In the genomic region with DNA sequence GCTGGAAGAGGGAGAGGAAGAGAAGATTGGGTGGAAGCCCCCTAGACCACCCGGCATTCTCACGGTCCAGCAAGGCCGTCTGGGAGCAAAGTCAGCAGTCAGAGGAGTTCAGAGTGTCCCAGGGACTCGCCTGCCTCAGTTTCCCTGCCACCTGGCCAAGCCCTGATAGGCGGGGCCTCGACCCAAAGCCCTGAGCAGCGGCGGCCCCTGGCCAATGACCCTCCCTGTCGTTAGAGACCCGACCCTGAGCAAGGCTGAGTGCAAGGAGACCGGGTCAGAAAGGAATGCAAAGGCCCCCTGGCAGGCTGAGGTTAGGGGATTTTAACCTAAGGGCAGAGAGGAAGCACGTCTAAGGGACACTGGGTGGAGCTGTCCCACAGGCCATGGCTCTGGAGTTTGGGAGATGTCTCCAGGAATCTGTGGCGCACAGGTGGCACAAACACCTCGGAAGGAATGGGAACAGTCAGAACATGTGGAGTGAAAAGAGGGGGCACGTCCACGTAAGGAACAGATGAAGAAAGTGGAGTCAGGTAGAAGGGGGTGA, we compare ENCODE assay signal across 16 cellular contexts.
DNase-seq lines count a peak whose midpoint lies in the region; ATAC-seq and TF ChIP-seq lines count a peak whose summit lies in the region.
"Had no signal": no experiment of that assay in that cellular context is flagged by ENCODE, and none has a peak within 500 bp of the region (broad histone marks: within the 10 kb centered on the region; RNA-seq: fewer than 3 reads in every experiment).

No MANE protein-coding gene starts in this region.

- TF ChIP-seq CTCF in BE2C (IDR thresholded peaks at IDR 0.05; ENCODE audit: low read depth, low read length) = 0 out of 2 replicates have a peak, but pooled peaks have one; percentile 6
- peak; percentile 46 to 68 for TF ChIP-seq CTCF in GM23338 (conservative IDR thresholded peaks at IDR 0.05; ENCODE audit: low read depth in 2 of 2)
- no peak for TF ChIP-seq CTCF in WTC11 (IDR thresholded peaks at IDR 0.05)

- H3K4me2 ChIP-seq in GM23338 (no peak overlapping the region), Karpas-422 (ENCODE audit: low read depth, low read length, poor library complexity, severe bottlenecking) (no peak overlapping the region)

- H3K27me3 Mint-ChIP-seq in GM23338 (ENCODE audit: insufficient read depth, low read depth, poor library complexity) (peaks cover 4% of the 10 kb centered on the region), WTC11 (ENCODE audit: low read depth) (peaks cover 14% of the 10 kb centered on the region)

- H3K9me2 ChIP-seq in GM23338 (ENCODE audit: insufficient read depth) (no peaks in the 10 kb centered on the region), Karpas-422 (replicated peaks; ENCODE audit: insufficient read depth, low read length) (no peaks in the 10 kb centered on the region)

- H3K27ac ChIP-seq in GM23338 (ENCODE audit: low read depth) = no peak overlapping the region
- no peak overlapping the region for H3K27ac ChIP-seq in Karpas-422 (ENCODE audit: low read length)

- POLR2A ChIA-PET in WTC11 (lab: Charles Lee) = no interaction called here

- CTCF ChIA-PET in WTC11 (lab: Charles Lee) = interaction anchor here (1.5 to 1.6 kb wide), 3 partner anchors 32 to 91 kb away, joined by 4 to 5 read pairs (median 5); no protein-coding TSS in a partner anchor

- H3K27ac Mint-ChIP-seq in GM23338 = peak overlapping the region; percentile 16; the same call in 1 of the 2 replicates
- no peak overlapping the region for H3K27ac Mint-ChIP-seq in WTC11
- H3K27ac Mint-ChIP-seq: CD8-positive, alpha-beta T cell had no signal

- H4K20me1 ChIP-seq in GM23338 (replicated peaks; ENCODE audit: insufficient read depth) (no peaks in the 10 kb centered on the region), Karpas-422 (ENCODE audit: insufficient read depth, low read depth, low read length) (no peaks in the 10 kb centered on the region)

- H3K4me1 Mint-ChIP-seq in GM23338 = peaks cover 17% of the 10 kb centered on the region
- H3K4me1 Mint-ChIP-seq in WTC11 = peaks cover 10% of the 10 kb centered on the region

- H3K27me3 ChIP-seq in BE2C (no peaks in the 10 kb centered on the region; the same call in 1 of the 2 replicates), GM23338 (ENCODE audit: insufficient read depth) (no peaks in the 10 kb centered on the region), Karpas-422 (ENCODE audit: low read length) (0 out of 2 replicates have a peak, but pooled peaks cover 3% of the 10 kb centered on the region)

- no peaks in the 10 kb centered on the region for H3F3A ChIP-seq in GM23338 (replicated peaks; ENCODE audit: low read depth)

- H3K36me3 Mint-ChIP-seq in GM23338 (ENCODE audit: low read depth) (no peaks in the 10 kb centered on the region), WTC11 (no peaks in the 10 kb centered on the region)
- H3K36me3 Mint-ChIP-seq: CD8-positive, alpha-beta T cell had no signal

- DNase-seq in BE2C (no peak), GM23338 (ENCODE audit: low spot score) (peak; percentile 67), WTC11 (ENCODE audit: low spot score) (peak; percentile 53), iPS-NIHi7 (ENCODE audit: extremely low spot score) (peak; percentile 71), Karpas-422 (no peak)
- no peak for DNase-seq in effector CD8-positive, alpha-beta T cell (lab: John Stamatoyannopoulos, UW)
- DNase-seq: ACHN; CD8-positive, alpha-beta T cell; EL; NCI-H1105 treated with DMSO at 0.1 percent for 48 hours; NCI-H187 treated with DMSO at 0.1 percent for 48 hours; NK-92 treated with Interleukin-12 subunit alpha and Interleukin-12 subunit beta, amount 100 ng/mL, for 24 hours; PC-3 had no signal

- no peaks in the 10 kb centered on the region for H3K9me3 ChIP-seq in BE2C
- H3K9me3 ChIP-seq in Karpas-422 (ENCODE audit: low read length) = no peaks in the 10 kb centered on the region

- H3K36me3 ChIP-seq in BE2C (no peaks in the 10 kb centered on the region), GM23338 (ENCODE audit: insufficient read depth) (no peaks in the 10 kb centered on the region), Karpas-422 (ENCODE audit: insufficient read depth, low read length) (no peaks in the 10 kb centered on the region)

- no peaks in the 10 kb centered on the region for H3K9me3 Mint-ChIP-seq in GM23338
- no peaks in the 10 kb centered on the region for H3K9me3 Mint-ChIP-seq in WTC11
- H3K9me3 Mint-ChIP-seq: CD8-positive, alpha-beta T cell had no signal

- peak; percentile 96 for ATAC-seq in GM23338
- peak; percentile 89 for ATAC-seq in WTC11
- ATAC-seq in HG03432 (IDR thresholded peaks at IDR 0.05; ENCODE audit: unreplicated experiment) = no peak
- ATAC-seq: CD8-positive, alpha-beta T cell; HepG2; PC-3; SK-N-SH treated with all-trans-retinoic acid at 6 μM for 48 hours had no signal

- no peak overlapping the region for H3K9ac ChIP-seq in Karpas-422 (ENCODE audit: low read length)

- H3K4me1 ChIP-seq in BE2C = no peaks in the 10 kb centered on the region
- peaks cover 11% of the 10 kb centered on the region for H3K4me1 ChIP-seq in GM23338 (ENCODE audit: insufficient read depth)
- H3K4me1 ChIP-seq in Karpas-422 (ENCODE audit: low read length) = no peaks in the 10 kb centered on the region

- H3K4me3 Mint-ChIP-seq in GM23338 (no peak overlapping the region), WTC11 (no peak overlapping the region)
- H3K4me3 Mint-ChIP-seq: CD8-positive, alpha-beta T cell had no signal

- H3K4me3 ChIP-seq in BE2C (ENCODE audit: low read depth, low read length) = no peak overlapping the region
- H3K4me3 ChIP-seq in GM23338 = no peak overlapping the region
- H3K4me3 ChIP-seq in Karpas-422 (ENCODE audit: low read length) = no peak overlapping the region

- H2AFZ ChIP-seq in GM23338 (no peak overlapping the region), Karpas-422 (ENCODE audit: low read length) (no peak overlapping the region)

- H3K79me2 ChIP-seq in GM23338 (replicated peaks; ENCODE audit: insufficient read depth) (no peaks in the 10 kb centered on the region), Karpas-422 (ENCODE audit: low read length) (no peaks in the 10 kb centered on the region)

TF ChIP-seq in GM23338, 12 proteins besides CTCF, POLR2A, EP300 and RAD21:
- TF ChIP-seq CREB1 (CRISPR knock-in tag; IDR thresholded peaks at IDR 0.05; ENCODE audit: low read depth) (no peak), ZNF114 (CRISPR knock-in tag; IDR thresholded peaks at IDR 0.05) (no peak), NANOG (IDR thresholded peaks at IDR 0.05; ENCODE audit: borderline replicate concordance) (no peak), STAT1 (IDR thresholded peaks at IDR 0.05; ENCODE audit: unreplicated experiment) (no peak)

TF ChIP-seq in WTC11, 78 proteins besides CTCF, POLR2A, EP300 and RAD21 (continues in another document):
- TF ChIP-seq ZNF263 (CRISPR knock-in tag; IDR thresholded peaks at IDR 0.05; ENCODE audit: low read depth) = no peak
- TF ChIP-seq, protein P1, sequence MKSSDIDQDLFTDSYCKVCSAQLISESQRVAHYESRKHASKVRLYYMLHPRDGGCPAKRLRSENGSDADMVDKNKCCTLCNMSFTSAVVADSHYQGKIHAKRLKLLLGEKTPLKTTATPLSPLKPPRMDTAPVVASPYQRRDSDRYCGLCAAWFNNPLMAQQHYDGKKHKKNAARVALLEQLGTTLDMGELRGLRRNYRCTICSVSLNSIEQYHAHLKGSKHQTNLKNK (CRISPR knock-in tag; IDR thresholded peaks at IDR 0.05) = no peak
- no peak for TF ChIP-seq ZNF423 (CRISPR knock-in tag; IDR thresholded peaks at IDR 0.05)
- TF ChIP-seq ZNF396 (CRISPR knock-in tag; IDR thresholded peaks at IDR 0.05; ENCODE audit: borderline replicate concordance) = no peak
- TF ChIP-seq SMAD3 (CRISPR knock-in tag; IDR thresholded peaks at IDR 0.05; ENCODE audit: borderline replicate concordance) = no peak
- TF ChIP-seq, protein P2, sequence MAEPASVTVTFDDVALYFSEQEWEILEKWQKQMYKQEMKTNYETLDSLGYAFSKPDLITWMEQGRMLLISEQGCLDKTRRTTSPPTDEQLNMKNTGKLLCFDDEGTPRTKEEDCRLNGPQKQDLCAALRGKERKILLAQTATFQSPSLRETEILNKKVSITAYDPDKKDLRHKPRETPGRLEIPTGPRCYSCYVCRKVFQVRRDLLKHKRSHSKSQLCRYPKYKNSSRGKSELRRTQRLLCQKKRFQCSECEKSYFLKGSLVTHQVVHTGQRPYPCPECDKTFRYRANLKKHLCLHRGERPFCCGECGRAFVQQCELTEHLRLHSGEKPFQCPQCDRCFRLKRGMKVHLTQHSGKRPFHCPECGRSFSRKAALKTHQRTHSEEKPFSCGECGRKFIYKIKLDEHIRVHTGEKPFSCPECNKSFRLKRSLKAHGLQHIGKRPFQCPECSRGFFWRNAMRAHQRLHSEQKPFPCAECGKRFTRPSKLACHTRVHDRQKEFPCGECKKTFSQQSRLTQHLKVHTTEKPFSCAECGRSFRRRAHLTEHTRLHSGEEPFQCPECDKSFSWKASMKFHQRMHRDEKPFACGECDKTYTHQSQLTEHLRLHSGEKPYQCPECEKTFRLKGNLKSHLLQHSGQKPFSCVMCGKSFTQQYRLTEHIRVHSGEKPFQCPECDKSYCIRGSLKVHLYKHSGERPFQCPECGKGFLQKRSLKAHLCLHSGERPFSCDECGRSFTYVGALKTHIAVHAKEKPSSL (CRISPR knock-in tag; conservative IDR thresholded peaks at IDR 0.05) = no peak
- no peak for TF ChIP-seq FOXP4 (CRISPR knock-in tag; IDR thresholded peaks at IDR 0.05)

Comparison
In these comparisons a context has a peak if more than half of its experiments do, and no peak if none do; other contexts are left out.
1. DNase-seq: peak in GM23338 (single experiment), WTC11 (single experiment) and iPS-NIHi7 (single experiment); none in BE2C (single experiment), effector CD8-positive, alpha-beta T cell (single experiment) and Karpas-422 (single experiment).